1 cellular context compared by ENCODE assay signal in genomic region chr14:68762944-68763831, GRCh38.
TF ChIP-seq lines count a peak whose summit lies in the region.

No MANE protein-coding gene starts in this region.

TF ChIP-seq in K562, 482 proteins besides CTCF, POLR2A, EP300 and RAD21 (continued from another document and continues in another):
- TF ChIP-seq RERE (CRISPR knock-in tag; IDR thresholded peaks at IDR 0.05; ENCODE audit: borderline replicate concordance) (no peak), NBN (IDR thresholded peaks at IDR 0.05; ENCODE audit: low read depth) (0 out of 2 replicates have a peak, but pooled peaks have one; percentile 46), SMARCC2 (IDR thresholded peaks at IDR 0.05; ENCODE audit: low read depth) (0 out of 2 replicates have a peak, but pooled peaks have one; percentile 30), KLF1 (tag; IDR thresholded peaks at IDR 0.05) (no peak), FOXA1 (IDR thresholded peaks at IDR 0.05; ENCODE audit: borderline replicate concordance) (no peak), MTA3 (IDR thresholded peaks at IDR 0.05; ENCODE audit: borderline replicate concordance) (0 out of 2 replicates have a peak, but pooled peaks have one; percentile 22), SOX6 (IDR thresholded peaks at IDR 0.05) (peak; percentile 77), ZNF76 (CRISPR knock-in tag; IDR thresholded peaks at IDR 0.05; ENCODE audit: borderline replicate concordance) (no peak), HMGXB4 (CRISPR knock-in tag; IDR thresholded peaks at IDR 0.05) (no peak), ZNF347 (CRISPR knock-in tag; IDR thresholded peaks at IDR 0.05; ENCODE audit: low read depth) (no peak), ZC3H4 (CRISPR knock-in tag; IDR thresholded peaks at IDR 0.05; ENCODE audit: borderline replicate concordance) (no peak), SAFB (IDR thresholded peaks at IDR 0.05; ENCODE audit: borderline replicate concordance, low read depth, low read length) (no peak), USF2 (CRISPR knock-in tag; IDR thresholded peaks at IDR 0.05) (no peak), TCF3 (CRISPR knock-in tag; IDR thresholded peaks at IDR 0.05) (peak; percentile 82), TGIF2 (CRISPR knock-in tag; IDR thresholded peaks at IDR 0.05) (no peak), SREBF1 (IDR thresholded peaks at IDR 0.05; ENCODE audit: borderline replicate concordance, low read depth, low read length) (no peak), ADNP (tag; IDR thresholded peaks at IDR 0.05) (no peak), ZNF239 (CRISPR knock-in tag; IDR thresholded peaks at IDR 0.05) (no peak), MLLT1 (IDR thresholded peaks at IDR 0.05) (no peak), FIP1L1 (IDR thresholded peaks at IDR 0.05; ENCODE audit: low read depth, low read length, poor library complexity, severe bottlenecking) (no peak), MED1 (CRISPR knock-in tag; IDR thresholded peaks at IDR 0.05; ENCODE audit: borderline replicate concordance) (no peak), CSDE1 (IDR thresholded peaks at IDR 0.05) (no peak), HNRNPK (IDR thresholded peaks at IDR 0.05; ENCODE audit: low read depth, low read length, poor library complexity, severe bottlenecking) (no peak), ETV1 (tag; conservative IDR thresholded peaks at IDR 0.05; ENCODE audit: low read depth) (peak; percentile 40; the same call in 1 of the 2 replicates), C11orf30 (IDR thresholded peaks at IDR 0.05; ENCODE audit: low read depth) (no peak), ETS1 (conservative IDR thresholded peaks at IDR 0.05; ENCODE audit: control insufficient read depth, low read depth, low read length) (no peak), TBP (optimal IDR thresholded peaks at IDR 0.05; ENCODE audit: low read depth, low read length) (peak; percentile 51), ELF4 (CRISPR knock-in tag; IDR thresholded peaks at IDR 0.05) (no peak), TBL1XR1 (IDR thresholded peaks at IDR 0.05; ENCODE audit: low read length in 2 of 2) (peak in 1 of 2 experiments; percentile 79; a peak in 2 of 4 replicates), TARDBP (IDR thresholded peaks at IDR 0.05) (no peak), MBD2 (IDR thresholded peaks at IDR 0.05; ENCODE audit: borderline replicate concordance, low read depth) (0 out of 2 replicates have a peak, but pooled peaks have one; percentile 28), MAZ (CRISPR knock-in tag; conservative IDR thresholded peaks at IDR 0.05 in 1 of 2, IDR thresholded peaks at IDR 0.05 in 1 of 2) (peak; percentile 35 to 85; a peak in 2 of 4 replicates), ZNF592 (IDR thresholded peaks at IDR 0.05) (no peak), HDAC3 (IDR thresholded peaks at IDR 0.05; ENCODE audit: borderline replicate concordance, partially characterized antibody) (peak; percentile 68), SP1 (CRISPR knock-in tag; IDR thresholded peaks at IDR 0.05) (0 out of 2 replicates have a peak, but pooled peaks have one; percentile 36), TAF1 (IDR thresholded peaks at IDR 0.05; ENCODE audit: control insufficient read depth, extremely low read depth, insufficient read depth, low read length, severe bottlenecking) (no peak), RBM34 (IDR thresholded peaks at IDR 0.05; ENCODE audit: borderline replicate concordance, insufficient read depth, low read length) (no peak), USF1 (CRISPR knock-in tag; IDR thresholded peaks at IDR 0.05) (no peak), GATAD2B (IDR thresholded peaks at IDR 0.05; ENCODE audit: borderline replicate concordance) (peak; percentile 45; the same call in 1 of the 2 replicates), EP400 (IDR thresholded peaks at IDR 0.05) (0 out of 2 replicates have a peak, but pooled peaks have one; percentile 38), POLR2AphosphoS2 (IDR thresholded peaks at IDR 0.05; ENCODE audit: low read length) (no peak), ILF3 (IDR thresholded peaks at IDR 0.05; ENCODE audit: borderline replicate concordance) (no peak), MEF2A (IDR thresholded peaks at IDR 0.05; ENCODE audit: control insufficient read depth, low read depth, low read length) (0 out of 2 replicates have a peak, but pooled peaks have one; percentile 20), HMBOX1 (IDR thresholded peaks at IDR 0.05) (peak; percentile 58), LCOR (CRISPR knock-in tag; IDR thresholded peaks at IDR 0.05) (peak; percentile 65), NR1H2 (CRISPR knock-in tag; IDR thresholded peaks at IDR 0.05) (no peak), PHB2 (IDR thresholded peaks at IDR 0.05; ENCODE audit: low read depth) (no peak), HMGN3 (IDR thresholded peaks at IDR 0.05; ENCODE audit: borderline replicate concordance, extremely low read depth, insufficient read length, low read depth, low read length) (peak; percentile 51), ZNF408 (CRISPR knock-in tag; IDR thresholded peaks at IDR 0.05; ENCODE audit: low read depth) (no peak)
